Comparison of ENCODE assay signal across 8 cellular contexts in the genomic region with DNA sequence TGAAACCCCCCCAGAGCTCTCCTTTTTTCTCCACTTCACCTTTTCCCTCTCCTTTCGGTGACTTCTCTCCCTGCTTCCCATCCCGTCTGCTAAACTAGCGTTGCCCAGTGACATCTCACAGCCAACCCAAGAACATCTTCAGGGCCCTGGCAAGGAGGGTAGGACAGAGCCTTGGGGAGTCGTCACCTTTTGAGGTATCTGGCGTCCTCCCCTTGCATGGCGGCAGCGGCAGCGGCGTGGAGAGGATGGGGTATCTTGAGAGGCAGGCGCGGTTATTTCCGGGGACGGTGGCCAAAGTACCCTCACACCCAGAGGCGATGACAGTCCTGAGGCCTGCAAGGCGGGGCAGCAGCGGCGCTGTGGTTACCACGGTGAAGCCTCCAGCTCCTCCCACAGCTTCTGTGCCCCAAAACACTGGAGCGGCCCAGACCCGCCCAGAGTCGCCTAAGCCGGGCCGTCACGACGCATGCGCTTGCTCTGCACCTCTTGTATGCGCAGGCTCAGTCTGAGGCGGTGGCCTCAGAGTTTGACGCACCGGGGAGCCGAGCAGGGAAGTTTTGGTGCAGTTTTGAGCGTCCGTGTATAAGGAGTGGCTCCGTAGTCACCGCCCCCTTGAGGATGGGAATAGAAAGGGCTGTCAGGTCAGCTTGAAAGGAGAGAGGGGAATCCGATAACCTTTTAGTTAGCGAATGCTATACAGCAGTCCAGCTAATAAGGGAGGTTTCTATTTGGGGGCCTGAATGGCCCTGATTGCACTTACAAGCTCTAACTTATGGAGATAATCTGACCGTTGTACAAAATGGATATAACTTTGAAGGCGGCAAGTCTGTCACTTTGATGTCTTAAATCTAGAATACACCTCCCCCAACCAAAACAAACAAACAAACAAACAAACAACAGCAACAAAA. TPM values are rescaled to one million over a fixed set of nuclear protein-coding genes. Genes with fewer than 3 reads are reported as not detected.
DNase-seq lines count a peak whose midpoint lies in the region; ATAC-seq lines count a peak whose summit lies in the region.

Gene KIFAP3, minus strand, starts transcription at position 446 of the 908 bp plus-strand sequence. Its CDS starts 228 bp downstream, at position 218.

- peak within 1 kb of the TSS; percentile 96 for H3K27ac Mint-ChIP-seq in activated CD4-positive, alpha-beta T cell treated with anti-CD3 and anti-CD28 coated beads, Interleukin-2, amount 10 ng/mL, durations not matched to agents 7 days and 5 days

- peak within 1 kb of the TSS; percentile 74 for H3K9ac ChIP-seq in BLaER1

- H3K4me3 ChIP-seq in BLaER1, result peak within 1 kb of the TSS; percentile 76

- H3K36me3 Mint-ChIP-seq in activated CD4-positive, alpha-beta T cell treated with anti-CD3 and anti-CD28 coated beads, Interleukin-2, amount 10 ng/mL, durations not matched to agents 7 days and 5 days (ENCODE audit: low read depth), result peaks cover 30% of the 10 kb centered on the region

- H3K4me1 Mint-ChIP-seq in activated CD4-positive, alpha-beta T cell treated with anti-CD3 and anti-CD28 coated beads, Interleukin-2, amount 10 ng/mL, durations not matched to agents 7 days and 5 days, result peaks cover 51% of the 10 kb centered on the region

- H3K4me1 ChIP-seq in BLaER1, result peaks cover 38% of the 10 kb centered on the region

- 0 out of 2 replicates have a peak within 1 kb of the TSS, but pooled peaks have one; percentile 39 for H3K27ac ChIP-seq in BLaER1

- no peaks in the 10 kb centered on the region for H3K27me3 Mint-ChIP-seq in activated CD4-positive, alpha-beta T cell treated with anti-CD3 and anti-CD28 coated beads, Interleukin-2, amount 10 ng/mL, durations not matched to agents 7 days and 5 days

- DNase-seq in GM19240 (ENCODE audit: insufficient read length, low spot score) (peak; percentile 80), NCI-H526 treated with DMSO at 0.1 percent for 48 hours (lab: John Stamatoyannopoulos, UW) (peak; percentile 99), cortex of kidney (lab: John Stamatoyannopoulos, UW) (peak; percentile 85), left kidney (ENCODE audit: low read depth, low spot score) (peak; percentile 99)
- DNase-seq in activated CD4-positive, alpha-beta T cell treated with anti-CD3 and anti-CD28 coated beads, Interleukin-2, amount 10 ng/mL, durations not matched to agents 7 days and 5 days, result peak; percentile 97
- DNase-seq in stimulated activated CD4-positive, alpha-beta T cell treated with anti-CD3 and anti-CD28 coated beads, Interleukin-2, amount 100 ng/mL, for 4 hours (ENCODE audit: low read depth), result peak; percentile 92

- peak; percentile 94 for ATAC-seq in HG03469 (IDR thresholded peaks at IDR 0.05; ENCODE audit: unreplicated experiment)

- no peaks in the 10 kb centered on the region for H4K20me1 ChIP-seq in BLaER1

- peak within 1 kb of the TSS; percentile 89 for H3K4me2 ChIP-seq in BLaER1

- H3K9me3 Mint-ChIP-seq in activated CD4-positive, alpha-beta T cell treated with anti-CD3 and anti-CD28 coated beads, Interleukin-2, amount 10 ng/mL, durations not matched to agents 7 days and 5 days, result peaks cover 18% of the 10 kb centered on the region

- H3K9me3 ChIP-seq in BLaER1, result peaks cover 4% of the 10 kb centered on the region; the same call in 1 of the 2 replicates

- CTCF ChIA-PET in activated CD4-positive, alpha-beta T cell treated with anti-CD3 and anti-CD28 coated beads, Interleukin-2, amount 10 ng/mL, durations not matched to agents 7 days and 5 days (lab: Charles Lee), result interaction anchor here (0.7 kb wide), 1 partner anchor 30 kb away, joined by 3 read pairs; no protein-coding TSS in a partner anchor

- H3K36me3 ChIP-seq in BLaER1, result no peaks in the 10 kb centered on the region

- H3K27me3 ChIP-seq in BLaER1, result no peaks in the 10 kb centered on the region

- H3K4me3 Mint-ChIP-seq in activated CD4-positive, alpha-beta T cell treated with anti-CD3 and anti-CD28 coated beads, Interleukin-2, amount 10 ng/mL, durations not matched to agents 7 days and 5 days, result peak within 1 kb of the TSS; percentile 95

- POLR2A ChIA-PET in activated CD4-positive, alpha-beta T cell treated with anti-CD3 and anti-CD28 coated beads, Interleukin-2, amount 10 ng/mL, durations not matched to agents 7 days and 5 days (lab: Charles Lee), result no interaction called here

RNA-seq across cellular contexts. Expression of gene KIFAP3, which starts in this region (rescaled TPM):
- total RNA-seq in activated CD4-positive, alpha-beta T cell treated with anti-CD3 and anti-CD28 coated beads, Interleukin-2, amount 10 ng/mL, durations not matched to agents 7 days and 5 days, result 10 to 100 TPM; 21.6 to 24.1 TPM

Comparison
In these comparisons a context has a peak if more than half of its experiments do, and no peak if none do; other contexts are left out.
1. Peak in every context shown above with its lines: DNase-seq, ATAC-seq, H3K4me3 ChIP-seq and H3K27ac ChIP-seq.